ENCODE assay signal across 1 cellular context in genomic region chr19:48424694-48425219, GRCh38.
TF ChIP-seq lines count a peak whose summit lies in the region.

No MANE protein-coding gene starts in this region.

TF ChIP-seq in K562, 482 proteins besides CTCF, POLR2A, EP300 and RAD21 (continues in another document):
- TF ChIP-seq CCNT2 (IDR thresholded peaks at IDR 0.05; ENCODE audit: borderline replicate concordance, extremely low read depth, insufficient read length, low read depth, low read length): no peak
- TF ChIP-seq ZNF57 (CRISPR knock-in tag; IDR thresholded peaks at IDR 0.05): no peak
- no peak for TF ChIP-seq DIDO1 (tag; IDR thresholded peaks at IDR 0.05; ENCODE audit: low read depth)
- TF ChIP-seq, protein P1, sequence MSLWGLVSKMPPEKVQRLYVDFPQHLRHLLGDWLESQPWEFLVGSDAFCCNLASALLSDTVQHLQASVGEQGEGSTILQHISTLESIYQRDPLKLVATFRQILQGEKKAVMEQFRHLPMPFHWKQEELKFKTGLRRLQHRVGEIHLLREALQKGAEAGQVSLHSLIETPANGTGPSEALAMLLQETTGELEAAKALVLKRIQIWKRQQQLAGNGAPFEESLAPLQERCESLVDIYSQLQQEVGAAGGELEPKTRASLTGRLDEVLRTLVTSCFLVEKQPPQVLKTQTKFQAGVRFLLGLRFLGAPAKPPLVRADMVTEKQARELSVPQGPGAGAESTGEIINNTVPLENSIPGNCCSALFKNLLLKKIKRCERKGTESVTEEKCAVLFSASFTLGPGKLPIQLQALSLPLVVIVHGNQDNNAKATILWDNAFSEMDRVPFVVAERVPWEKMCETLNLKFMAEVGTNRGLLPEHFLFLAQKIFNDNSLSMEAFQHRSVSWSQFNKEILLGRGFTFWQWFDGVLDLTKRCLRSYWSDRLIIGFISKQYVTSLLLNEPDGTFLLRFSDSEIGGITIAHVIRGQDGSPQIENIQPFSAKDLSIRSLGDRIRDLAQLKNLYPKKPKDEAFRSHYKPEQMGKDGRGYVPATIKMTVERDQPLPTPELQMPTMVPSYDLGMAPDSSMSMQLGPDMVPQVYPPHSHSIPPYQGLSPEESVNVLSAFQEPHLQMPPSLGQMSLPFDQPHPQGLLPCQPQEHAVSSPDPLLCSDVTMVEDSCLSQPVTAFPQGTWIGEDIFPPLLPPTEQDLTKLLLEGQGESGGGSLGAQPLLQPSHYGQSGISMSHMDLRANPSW (CRISPR knock-in tag; IDR thresholded peaks at IDR 0.05): no peak
- TF ChIP-seq MCM5 (IDR thresholded peaks at IDR 0.05; ENCODE audit: low read depth): no peak
- TF ChIP-seq ZNF395 (CRISPR knock-in tag; IDR thresholded peaks at IDR 0.05): 0 out of 2 replicates have a peak, but pooled peaks have one; percentile 19
- no peak for TF ChIP-seq DDX20 (tag; IDR thresholded peaks at IDR 0.05; ENCODE audit: low read depth)
- no peak for TF ChIP-seq NR4A1 (CRISPR knock-in tag; IDR thresholded peaks at IDR 0.05)
- no peak for TF ChIP-seq NR4A1 (tag; IDR thresholded peaks at IDR 0.05)
- peak; percentile 96 for TF ChIP-seq GATAD2A (IDR thresholded peaks at IDR 0.05)
- no peak for TF ChIP-seq ZNF347 (CRISPR knock-in tag; IDR thresholded peaks at IDR 0.05; ENCODE audit: low read depth)
- TF ChIP-seq, protein P2, sequence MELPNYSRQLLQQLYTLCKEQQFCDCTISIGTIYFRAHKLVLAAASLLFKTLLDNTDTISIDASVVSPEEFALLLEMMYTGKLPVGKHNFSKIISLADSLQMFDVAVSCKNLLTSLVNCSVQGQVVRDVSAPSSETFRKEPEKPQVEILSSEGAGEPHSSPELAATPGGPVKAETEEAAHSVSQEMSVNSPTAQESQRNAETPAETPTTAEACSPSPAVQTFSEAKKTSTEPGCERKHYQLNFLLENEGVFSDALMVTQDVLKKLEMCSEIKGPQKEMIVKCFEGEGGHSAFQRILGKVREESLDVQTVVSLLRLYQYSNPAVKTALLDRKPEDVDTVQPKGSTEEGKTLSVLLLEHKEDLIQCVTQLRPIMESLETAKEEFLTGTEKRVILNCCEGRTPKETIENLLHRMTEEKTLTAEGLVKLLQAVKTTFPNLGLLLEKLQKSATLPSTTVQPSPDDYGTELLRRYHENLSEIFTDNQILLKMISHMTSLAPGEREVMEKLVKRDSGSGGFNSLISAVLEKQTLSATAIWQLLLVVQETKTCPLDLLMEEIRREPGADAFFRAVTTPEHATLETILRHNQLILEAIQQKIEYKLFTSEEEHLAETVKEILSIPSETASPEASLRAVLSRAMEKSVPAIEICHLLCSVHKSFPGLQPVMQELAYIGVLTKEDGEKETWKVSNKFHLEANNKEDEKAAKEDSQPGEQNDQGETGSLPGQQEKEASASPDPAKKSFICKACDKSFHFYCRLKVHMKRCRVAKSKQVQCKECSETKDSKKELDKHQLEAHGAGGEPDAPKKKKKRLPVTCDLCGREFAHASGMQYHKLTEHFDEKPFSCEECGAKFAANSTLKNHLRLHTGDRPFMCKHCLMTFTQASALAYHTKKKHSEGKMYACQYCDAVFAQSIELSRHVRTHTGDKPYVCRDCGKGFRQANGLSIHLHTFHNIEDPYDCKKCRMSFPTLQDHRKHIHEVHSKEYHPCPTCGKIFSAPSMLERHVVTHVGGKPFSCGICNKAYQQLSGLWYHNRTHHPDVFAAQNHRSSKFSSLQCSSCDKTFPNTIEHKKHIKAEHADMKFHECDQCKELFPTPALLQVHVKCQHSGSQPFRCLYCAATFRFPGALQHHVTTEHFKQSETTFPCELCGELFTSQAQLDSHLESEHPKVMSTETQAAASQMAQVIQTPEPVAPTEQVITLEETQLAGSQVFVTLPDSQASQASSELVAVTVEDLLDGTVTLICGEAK (IDR thresholded peaks at IDR 0.05): 0 out of 2 replicates have a peak, but pooled peaks have one; percentile 15
- TF ChIP-seq, protein P2 (CRISPR knock-in tag; IDR thresholded peaks at IDR 0.05): no peak
- peak; percentile 67 for TF ChIP-seq ETV1 (tag; conservative IDR thresholded peaks at IDR 0.05; ENCODE audit: low read depth)
- TF ChIP-seq HNRNPL (IDR thresholded peaks at IDR 0.05; ENCODE audit: low read depth, low read length): no peak
- no peak for TF ChIP-seq FOXO4 (CRISPR knock-in tag; IDR thresholded peaks at IDR 0.05)
- no peak for TF ChIP-seq NFRKB (IDR thresholded peaks at IDR 0.05; ENCODE audit: low read depth)
- 0 out of 2 replicates have a peak, but pooled peaks have one; percentile 27 for TF ChIP-seq KLF6 (CRISPR knock-in tag; IDR thresholded peaks at IDR 0.05; ENCODE audit: borderline replicate concordance)
- no peak for TF ChIP-seq PATZ1 (CRISPR knock-in tag; IDR thresholded peaks at IDR 0.05; ENCODE audit: borderline replicate concordance)
- no peak for TF ChIP-seq SREBF1 (IDR thresholded peaks at IDR 0.05; ENCODE audit: borderline replicate concordance, low read depth, low read length)
- TF ChIP-seq, protein P3, sequence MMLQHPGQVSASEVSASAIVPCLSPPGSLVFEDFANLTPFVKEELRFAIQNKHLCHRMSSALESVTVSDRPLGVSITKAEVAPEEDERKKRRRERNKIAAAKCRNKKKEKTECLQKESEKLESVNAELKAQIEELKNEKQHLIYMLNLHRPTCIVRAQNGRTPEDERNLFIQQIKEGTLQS (IDR thresholded peaks at IDR 0.05): peak; percentile 89
- TF ChIP-seq, protein P3 (CRISPR knock-in tag; conservative IDR thresholded peaks at IDR 0.05): no peak
- no peak for TF ChIP-seq TFAM (CRISPR knock-in tag; conservative IDR thresholded peaks at IDR 0.05)
- TF ChIP-seq ZBTB43 (CRISPR knock-in tag; IDR thresholded peaks at IDR 0.05): no peak
